In the genomic region with DNA sequence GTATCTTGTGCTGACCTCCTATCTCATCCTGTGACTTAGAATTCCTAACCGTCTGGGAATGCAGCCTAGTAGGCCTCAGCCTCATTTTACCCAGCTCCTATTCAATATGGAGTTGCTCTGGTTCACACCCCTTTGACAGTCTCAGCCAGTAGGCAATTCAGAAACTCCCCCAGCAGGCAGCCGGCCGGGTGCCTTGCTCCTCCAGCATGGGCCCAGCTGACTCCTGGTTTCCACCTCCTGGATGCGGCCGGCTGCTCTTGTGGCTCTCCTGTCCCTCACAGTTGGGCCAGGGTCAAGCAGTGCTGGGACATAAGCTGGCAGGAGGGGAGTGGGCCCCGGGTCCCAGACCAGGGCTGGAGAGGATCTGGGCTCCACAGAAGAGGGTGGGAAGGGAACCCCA, we compare ENCODE assay signal across 21 cellular contexts. TPM values are rescaled to one million over a fixed set of nuclear protein-coding genes. Genes with fewer than 3 reads are reported as not detected.
DNase-seq lines count a peak whose midpoint lies in the region; ATAC-seq and TF ChIP-seq lines count a peak whose summit lies in the region.
"Had no signal": no experiment of that assay in that cellular context is flagged by ENCODE, and none has a peak within 500 bp of the region (broad histone marks: within the 10 kb centered on the region; RNA-seq: fewer than 3 reads in every experiment).

No MANE protein-coding gene starts in this region.

- H3K9me3 ChIP-seq in left ventricle myocardium inferior (replicated peaks) (no peaks in the 10 kb centered on the region), esophagus muscularis mucosa (no peaks in the 10 kb centered on the region), neuronal stem cell (replicated peaks in 1 of 2; ENCODE audit: control insufficient read depth in 2 of 2, insufficient read depth in 1 of 2, low read depth in 1 of 2, low read length in 2 of 2) (no peaks in the 10 kb centered on the region), upper lobe of right lung (no peaks in the 10 kb centered on the region), GM23248 (ENCODE audit: low read depth) (no peaks in the 10 kb centered on the region)
- H3K9me3 ChIP-seq: BLaER1 had no signal

- H2BK12ac ChIP-seq in neuronal stem cell (ENCODE audit: low read length), result peak overlapping the region; percentile 58

- no peak overlapping the region for H3K4ac ChIP-seq in neuronal stem cell (ENCODE audit: low read length)

- no peak for TF ChIP-seq POLR2A in esophagus muscularis mucosa (IDR thresholded peaks at IDR 0.05; ENCODE audit: low read depth)

- H3K79me1 ChIP-seq in neuronal stem cell (ENCODE audit: low read depth, low read length), result no peaks in the 10 kb centered on the region

- intact Hi-C loops in left ventricle myocardium inferior (cut with micrococcal nuclease), result no loop called here
- intact Hi-C loops in Right ventricle myocardium inferior (cut with DNase I), result no loop called here
- intact Hi-C loops in esophagus muscularis mucosa (cut with DNase I), result no loop called here
- intact Hi-C loops in upper lobe of right lung (cut with DNase I), result no loop called here

- peak overlapping the region; percentile 44 for H2AK5ac ChIP-seq in neuronal stem cell (ENCODE audit: low read depth, low read length)

- no peak overlapping the region for H2BK5ac ChIP-seq in neuronal stem cell (ENCODE audit: low read length)

- WGBS in esophagus muscularis mucosa, result 88% methylated on average over 5 of the region's 6 CpGs
- no CpG with 5 or more reads among the region's 6 CpGs for WGBS in neuronal stem cell (ENCODE audit: extremely low coverage in 2 of 2, insufficient read length in 2 of 2, insufficient replicate concordance in 1 of 2), 2 donors
- WGBS in GM23248 (ENCODE audit: low coverage in 1 of 2, low lambda C conversion rate in 2 of 2, missing lambda C conversion rate in 2 of 2), 2 experiments, result 69 to 77% methylated on average over 6 of the region's 6 CpGs

- peak overlapping the region; percentile 64 for H2AFZ ChIP-seq in neuronal stem cell (ENCODE audit: low read length)
- no peak overlapping the region for H2AFZ ChIP-seq in GM23248

- no peak overlapping the region for H4K91ac ChIP-seq in neuronal stem cell (ENCODE audit: low read depth, low read length, poor library complexity)

- H3K9me2 ChIP-seq in GM23248 (ENCODE audit: insufficient read depth), result no peaks in the 10 kb centered on the region

- H3K27ac ChIP-seq in left ventricle myocardium inferior (replicated peaks), result peak overlapping the region; percentile 90
- peak overlapping the region; percentile 20 to 58 (median 44) for H3K27ac ChIP-seq in esophagus muscularis mucosa (replicated peaks in 1 of 4)
- no peak overlapping the region for H3K27ac ChIP-seq in neuronal stem cell (replicated peaks; ENCODE audit: low read length)
- H3K27ac ChIP-seq in upper lobe of right lung, result peak overlapping the region; percentile 80
- H3K27ac ChIP-seq in GM23248, result no peak overlapping the region
- H3K27ac ChIP-seq: BLaER1, KMS-11 had no signal

- H3K27me3 ChIP-seq in left ventricle myocardium inferior (ENCODE audit: low read depth), result no peaks in the 10 kb centered on the region
- no peaks in the 10 kb centered on the region for H3K27me3 ChIP-seq in esophagus muscularis mucosa
- H3K27me3 ChIP-seq in neuronal stem cell (ENCODE audit: control insufficient read depth in 3 of 3, insufficient read depth in 3 of 3, low read depth in 1 of 3, low read length in 3 of 3), result peaks cover 0 to 15% (median 0%) of the 10 kb centered on the region in 3 experiments
- H3K27me3 ChIP-seq in upper lobe of right lung, result no peaks in the 10 kb centered on the region
- H3K27me3 ChIP-seq in GM23248 (replicated peaks; ENCODE audit: insufficient read depth), result no peaks in the 10 kb centered on the region
- H3K27me3 ChIP-seq: BLaER1 had no signal

- TF ChIP-seq EP300 in esophagus muscularis mucosa (IDR thresholded peaks at IDR 0.05), result no peak

- peaks cover 44% of the 10 kb centered on the region for H3K4me1 ChIP-seq in left ventricle myocardium inferior
- peaks cover 5 to 22% (median 12%) of the 10 kb centered on the region in 4 donors for H3K4me1 ChIP-seq in esophagus muscularis mucosa
- peaks cover 0 to 8% of the 10 kb centered on the region in 2 donors for H3K4me1 ChIP-seq in neuronal stem cell (ENCODE audit: control insufficient read depth in 2 of 2, insufficient read depth in 1 of 2, low read depth in 1 of 2, low read length in 2 of 2)
- H3K4me1 ChIP-seq in upper lobe of right lung, result peaks cover 14% of the 10 kb centered on the region
- H3K4me1 ChIP-seq in GM23248 (ENCODE audit: insufficient read depth), result peaks cover 7% of the 10 kb centered on the region; the same call in 1 of the 2 replicates

- TF ChIP-seq CTCF in left ventricle myocardium inferior (IDR thresholded peaks at IDR 0.05; ENCODE audit: borderline replicate concordance) (no peak), esophagus muscularis mucosa (IDR thresholded peaks at IDR 0.05) (no peak), upper lobe of right lung (IDR thresholded peaks at IDR 0.05) (no peak)

- H4K8ac ChIP-seq in neuronal stem cell (ENCODE audit: low read depth, low read length), result no peak overlapping the region

- H2BK15ac ChIP-seq in neuronal stem cell (ENCODE audit: low read length), result peak overlapping the region; percentile 75

- ATAC-seq in Right ventricle myocardium inferior, result no peak
- no peak for ATAC-seq in upper lobe of right lung
- ATAC-seq in HG02970 (IDR thresholded peaks at IDR 0.05; ENCODE audit: low FRiP score, unreplicated experiment), result no peak
- ATAC-seq: HepG2 had no signal

- H3K36me3 ChIP-seq in left ventricle myocardium inferior, result no peaks in the 10 kb centered on the region
- H3K36me3 ChIP-seq in esophagus muscularis mucosa, result no peaks in the 10 kb centered on the region
- no peaks in the 10 kb centered on the region for H3K36me3 ChIP-seq in neuronal stem cell (replicated peaks in 1 of 2; ENCODE audit: control insufficient read depth in 2 of 2, insufficient read depth in 2 of 2, low read length in 2 of 2)
- no peaks in the 10 kb centered on the region for H3K36me3 ChIP-seq in upper lobe of right lung
- H3K36me3 ChIP-seq in GM23248 (ENCODE audit: low read depth), result no peaks in the 10 kb centered on the region
- H3K36me3 ChIP-seq: BLaER1 had no signal

- H3K23ac ChIP-seq in neuronal stem cell (ENCODE audit: low read depth, low read length, poor library complexity), result peak overlapping the region; percentile 31

- H3K14ac ChIP-seq in neuronal stem cell (ENCODE audit: low read length), result peak overlapping the region; percentile 56

- H3K4me2 ChIP-seq in neuronal stem cell (ENCODE audit: insufficient read depth, low read length, poor library complexity, severe bottlenecking), result no peak overlapping the region
- no peak overlapping the region for H3K4me2 ChIP-seq in GM23248 (ENCODE audit: unreplicated experiment)
- H3K4me2 ChIP-seq: BLaER1, KMS-11 had no signal

- no peak for DNase-seq in left ventricle myocardium inferior
- no peak for DNase-seq in Right ventricle myocardium inferior (ENCODE audit: missing footprints)
- DNase-seq in esophagus muscularis mucosa (ENCODE audit: extremely low spot score), result no peak
- DNase-seq in neuronal stem cell (ENCODE audit: low spot score), result no peak
- DNase-seq in upper lobe of right lung, result no peak
- no peak for DNase-seq in GM23248
- DNase-seq in OCI-M1 (lab: John Stamatoyannopoulos, UW), result no peak
- DNase-seq: CD8-positive, alpha-beta memory T cell; DMS79 treated with DMSO at 0.1 percent for 48 hours; NCI-H1048; NCI-H146; NCI-H2081 treated with DMSO at 0.1 percent for 48 hours; NCI-H510A treated with DMSO at 0.1 percent for 48 hours; NCI-H82 had no signal

- in situ Hi-C loops in GM23248 (cut with MboI), result loop anchor here (10.0 kb wide), 1 partner anchor 180 kb away; no protein-coding TSS in a partner anchor

- no peaks in the 10 kb centered on the region for H3K79me2 ChIP-seq in GM23248 (ENCODE audit: insufficient read depth)

- H3F3A ChIP-seq in GM23248 (ENCODE audit: insufficient read depth), result 0 out of 2 replicates have a peak, but pooled peaks cover 3% of the 10 kb centered on the region

- H4K20me1 ChIP-seq in GM23248 (ENCODE audit: insufficient read depth), result no peaks in the 10 kb centered on the region
- H4K20me1 ChIP-seq: BLaER1 had no signal

- peak overlapping the region; percentile 85 for H3K18ac ChIP-seq in neuronal stem cell (ENCODE audit: low read length)

- H3K9ac ChIP-seq in neuronal stem cell (ENCODE audit: low read depth, low read length, poor library complexity), result no peak overlapping the region
- H3K9ac ChIP-seq in GM23248, result no peak overlapping the region
- H3K9ac ChIP-seq: BLaER1, KMS-11 had no signal

- H3K4me3 ChIP-seq in left ventricle myocardium inferior (no peak overlapping the region), esophagus muscularis mucosa (no peak overlapping the region), neuronal stem cell (ENCODE audit: low read length in 2 of 2) (no peak overlapping the region), upper lobe of right lung (no peak overlapping the region), GM23248 (no peak overlapping the region)
- H3K4me3 ChIP-seq: BLaER1 had no signal

- H2BK120ac ChIP-seq in neuronal stem cell (ENCODE audit: low read depth, low read length), result no peak overlapping the region

RNA-seq across cellular contexts. Expression of gene LRRC74A, which starts 58.2 kb away (rescaled TPM):
- total RNA-seq in left ventricle myocardium inferior, result not detected
- not detected for total RNA-seq in Right ventricle myocardium inferior
- total RNA-seq in esophagus muscularis mucosa, result not detected
- not detected for polyA plus RNA-seq in neuronal stem cell (2013, experiment 1 of 2)
- polyA plus RNA-seq in neuronal stem cell (2013, experiment 2 of 2), result not detected
- not detected for total RNA-seq in upper lobe of right lung
- not detected in 2 replicates for total RNA-seq in GM23248 (2014; rRNA removed; shearing (Covaris generic))
- polyA plus RNA-seq in GM23248 (2016; fragmentation: Nextera tagmentation; extraction: Ambion mirVana), result not detected in 2 replicates
- total RNA-seq: A172; CD8-positive, alpha-beta memory T cell; G401; HepG2; M059J had no signal
- polyA plus RNA-seq: CD8-positive, alpha-beta memory T cell; HepG2 had no signal

Comparison
In these comparisons a context has a peak if more than half of its experiments do, and no peak if none do; other contexts are left out.
1. H3K27ac ChIP-seq: peak in left ventricle myocardium inferior (single experiment), esophagus muscularis mucosa (4 of 4) and upper lobe of right lung (single experiment); none in neuronal stem cell (single experiment) and GM23248 (single experiment).